ENCODE assay signal across 11 cellular contexts in genomic region chr7:3272691-3273141, GRCh38. TPM values are rescaled to one million over a fixed set of nuclear protein-coding genes. Genes with fewer than 3 reads are reported as not detected.
DNase-seq lines count a peak whose midpoint lies in the region; ATAC-seq, FAIRE-seq and TF ChIP-seq lines count a peak whose summit lies in the region.
"Had no signal": no experiment of that assay in that cellular context is flagged by ENCODE, and none has a peak within 500 bp of the region (broad histone marks: within the 10 kb centered on the region; RNA-seq: fewer than 3 reads in every experiment).

No MANE protein-coding gene starts in this region.

- H3K4me1 Mint-ChIP-seq in brain, result peaks cover 14% of the 10 kb centered on the region

- intact Hi-C loops in Right ventricle myocardium inferior (cut with DNase I), result no loop called here

- no peak for FAIRE-seq in GM19239 (lab: Jason Lieb, UNC)
- FAIRE-seq: keratinocyte had no signal

- no peak overlapping the region for H3K4me3 Mint-ChIP-seq in brain

- peak; percentile 96 for DNase-seq in H4 (ENCODE audit: low spot score)
- peak; percentile 68 for DNase-seq in NCI-H2171 (lab: John Stamatoyannopoulos, UW)
- DNase-seq in mesenteric fat pad (ENCODE audit: low spot score), result peak; percentile 39
- no peak for DNase-seq in Right ventricle myocardium inferior (ENCODE audit: missing footprints)
- no peak for DNase-seq in GM19239 (ENCODE audit: insufficient read length, low spot score)
- no peak for DNase-seq in midbrain (lab: John Stamatoyannopoulos, UW)
- DNase-seq: activated CD4-positive, alpha-beta T cell treated with anti-CD3 and anti-CD28 coated beads for 48 hours had no signal

- H3K27ac Mint-ChIP-seq in brain, result peak overlapping the region in 3 of 5 experiments; percentile 41 to 76 (median 60)
- H3K27ac Mint-ChIP-seq: activated naive CD4-positive, alpha-beta T cell treated with anti-CD3 and anti-CD28 coated beads, Interleukin-2, amount 50 U/mL, for 72 hours had no signal

- H3K36me3 Mint-ChIP-seq in brain, result no peaks in the 10 kb centered on the region
- H3K36me3 Mint-ChIP-seq: activated naive CD4-positive, alpha-beta T cell treated with anti-CD3 and anti-CD28 coated beads, Interleukin-2, amount 50 U/mL, for 72 hours had no signal

- H3K9me3 Mint-ChIP-seq in brain, result peaks cover 0 to 3% (median 3%) of the 10 kb centered on the region in 5 experiments

- no peaks in the 10 kb centered on the region for H3K27me3 Mint-ChIP-seq in brain

- no peak for ATAC-seq in GM18517 (IDR thresholded peaks at IDR 0.05; ENCODE audit: unreplicated experiment)
- ATAC-seq in Right ventricle myocardium inferior, result no peak
- ATAC-seq: activated naive CD4-positive, alpha-beta T cell treated with anti-CD3 and anti-CD28 coated beads, Interleukin-2, amount 50 U/mL, for 72 hours had no signal

- TF ChIP-seq CTCF in brain (conservative IDR thresholded peaks at IDR 0.05), result no peak

RNA-seq across cellular contexts. Expression of gene SDK1, which starts 28.3 kb away (rescaled TPM):
- total RNA-seq in H4 (2014; rRNA removed; shearing (Covaris generic)), result 5.1 and 7.4 TPM in 2 replicates
- polyA plus RNA-seq in brain (ENCODE audit: insufficient read depth, low read depth, low replicate concordance), result 62.9 TPM
- 7.5 TPM for total RNA-seq in mesenteric fat pad
- total RNA-seq in Right ventricle myocardium inferior, result 2.3 TPM

Comparison
In these comparisons a context has a peak if more than half of its experiments do, and no peak if none do; other contexts are left out.
1. DNase-seq: peak in H4 (single experiment), NCI-H2171 (single experiment) and mesenteric fat pad (single experiment); none in Right ventricle myocardium inferior (single experiment), GM19239 (single experiment) and midbrain (single experiment).